Comparison of ENCODE assay signal across 1 cellular context in the genomic region with DNA sequence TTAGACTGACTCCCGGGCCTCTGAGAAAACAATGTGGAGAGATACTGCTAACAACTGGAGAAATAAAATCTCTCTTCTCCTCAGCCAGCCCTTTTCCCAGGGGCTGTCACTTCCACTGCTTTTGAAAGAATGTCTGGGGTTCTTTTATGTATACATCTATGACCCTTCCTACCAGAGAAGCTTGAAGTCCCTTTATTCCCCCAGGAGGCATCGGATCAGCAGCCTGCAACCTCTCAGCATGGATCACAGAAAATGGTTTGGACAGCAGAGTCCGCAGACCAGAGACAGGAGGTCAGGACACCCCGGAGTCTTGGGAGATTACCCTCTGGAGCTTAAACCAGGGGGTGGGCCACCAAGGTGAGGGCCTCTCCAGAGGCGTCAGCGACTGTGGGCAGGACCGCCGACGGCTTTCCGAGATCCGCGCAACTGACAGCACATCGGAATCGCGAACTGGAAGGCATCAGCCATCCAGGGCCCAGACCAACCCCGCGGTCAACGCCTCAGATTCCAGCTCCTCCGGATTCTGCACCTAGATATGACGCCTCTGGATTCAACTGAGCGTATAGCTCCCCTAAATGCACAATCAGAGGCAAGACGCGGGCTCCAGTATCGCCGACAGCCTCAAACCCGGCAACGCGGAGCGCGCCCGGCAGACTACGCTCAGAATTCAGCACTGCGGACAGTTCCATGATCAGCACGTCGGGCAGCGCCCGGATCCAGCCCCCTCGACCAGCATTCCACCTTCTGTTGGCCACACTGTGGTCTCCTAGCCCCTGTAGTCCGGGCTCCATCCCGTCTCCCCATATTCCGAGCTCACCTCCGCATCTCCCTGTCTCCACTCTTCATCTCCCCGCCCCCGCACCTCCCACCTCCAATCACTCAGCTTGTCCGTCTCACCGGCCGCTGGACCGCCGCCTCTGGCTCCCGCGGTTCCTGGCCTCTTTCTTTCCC.
TF ChIP-seq lines count a peak whose summit lies in the region.

No MANE protein-coding gene starts in this region.

TF ChIP-seq in K562, 482 proteins besides CTCF, POLR2A, EP300 and RAD21 (continued from another document and continues in another):
- TF ChIP-seq, protein P1, sequence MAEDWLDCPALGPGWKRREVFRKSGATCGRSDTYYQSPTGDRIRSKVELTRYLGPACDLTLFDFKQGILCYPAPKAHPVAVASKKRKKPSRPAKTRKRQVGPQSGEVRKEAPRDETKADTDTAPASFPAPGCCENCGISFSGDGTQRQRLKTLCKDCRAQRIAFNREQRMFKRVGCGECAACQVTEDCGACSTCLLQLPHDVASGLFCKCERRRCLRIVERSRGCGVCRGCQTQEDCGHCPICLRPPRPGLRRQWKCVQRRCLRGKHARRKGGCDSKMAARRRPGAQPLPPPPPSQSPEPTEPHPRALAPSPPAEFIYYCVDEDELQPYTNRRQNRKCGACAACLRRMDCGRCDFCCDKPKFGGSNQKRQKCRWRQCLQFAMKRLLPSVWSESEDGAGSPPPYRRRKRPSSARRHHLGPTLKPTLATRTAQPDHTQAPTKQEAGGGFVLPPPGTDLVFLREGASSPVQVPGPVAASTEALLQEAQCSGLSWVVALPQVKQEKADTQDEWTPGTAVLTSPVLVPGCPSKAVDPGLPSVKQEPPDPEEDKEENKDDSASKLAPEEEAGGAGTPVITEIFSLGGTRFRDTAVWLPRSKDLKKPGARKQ (CRISPR knock-in tag; IDR thresholded peaks at IDR 0.05), result no peak
- TF ChIP-seq, protein P2, sequence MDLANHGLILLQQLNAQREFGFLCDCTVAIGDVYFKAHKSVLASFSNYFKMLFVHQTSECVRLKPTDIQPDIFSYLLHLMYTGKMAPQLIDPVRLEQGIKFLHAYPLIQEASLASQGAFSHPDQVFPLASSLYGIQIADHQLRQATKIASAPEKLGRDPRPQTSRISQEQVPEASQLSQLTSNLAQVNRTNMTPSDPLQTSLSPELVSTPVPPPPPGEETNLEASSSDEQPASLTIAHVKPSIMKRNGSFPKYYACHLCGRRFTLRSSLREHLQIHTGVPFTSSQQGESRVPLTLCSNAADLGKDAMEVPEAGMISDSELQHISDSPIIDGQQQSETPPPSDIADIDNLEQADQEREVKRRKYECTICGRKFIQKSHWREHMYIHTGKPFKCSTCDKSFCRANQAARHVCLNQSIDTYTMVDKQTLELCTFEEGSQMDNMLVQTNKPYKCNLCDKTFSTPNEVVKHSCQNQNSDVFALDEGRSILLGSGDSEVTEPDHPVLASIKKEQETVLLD (IDR thresholded peaks at IDR 0.05), result no peak
- TF ChIP-seq TCF7 (IDR thresholded peaks at IDR 0.05; ENCODE audit: borderline replicate concordance) (no peak), HMG20B (CRISPR knock-in tag; IDR thresholded peaks at IDR 0.05) (no peak), HDAC8 (tag; IDR thresholded peaks at IDR 0.05) (no peak), GATAD2A (IDR thresholded peaks at IDR 0.05) (no peak), MAFF (IDR thresholded peaks at IDR 0.05; ENCODE audit: low read length) (no peak), NCOA4 (IDR thresholded peaks at IDR 0.05; ENCODE audit: partially characterized antibody) (no peak), SREBF1 (IDR thresholded peaks at IDR 0.05; ENCODE audit: borderline replicate concordance, low read depth, low read length) (peak; percentile 91; the same call in 1 of the 2 replicates), ZNF324 (CRISPR knock-in tag; IDR thresholded peaks at IDR 0.05) (no peak), ZNF140 (CRISPR knock-in tag; IDR thresholded peaks at IDR 0.05) (no peak), ZBTB7A (IDR thresholded peaks at IDR 0.05; ENCODE audit: borderline replicate concordance, control insufficient read depth, low read depth, low read length) (peak; percentile 90), SP2 (IDR thresholded peaks at IDR 0.05; ENCODE audit: extremely low read depth, low read depth, low read length, poor library complexity, severe bottlenecking) (no peak), ATF1 (CRISPR knock-in tag; IDR thresholded peaks at IDR 0.05) (peak; percentile 82), ATF1 (tag; IDR thresholded peaks at IDR 0.05) (no peak), MTA1 (IDR thresholded peaks at IDR 0.05; ENCODE audit: borderline replicate concordance) (no peak), CBX2 (IDR thresholded peaks at IDR 0.05; ENCODE audit: insufficient read depth, low read length, poor library complexity, severe bottlenecking) (no peak), RBFOX2 (IDR thresholded peaks at IDR 0.05; ENCODE audit: low read depth, low read length) (no peak), ZNF239 (CRISPR knock-in tag; IDR thresholded peaks at IDR 0.05) (no peak), RAD51 (IDR thresholded peaks at IDR 0.05; ENCODE audit: borderline replicate concordance, low read depth) (no peak), POLR3A (IDR thresholded peaks at IDR 0.05; ENCODE audit: borderline replicate concordance, extremely low read depth, insufficient read depth, insufficient read length) (no peak), RBM17 (IDR thresholded peaks at IDR 0.05; ENCODE audit: borderline replicate concordance, low read depth, low read length) (no peak), JUND (IDR thresholded peaks at IDR 0.05; ENCODE audit: borderline replicate concordance, low read depth, low read length) (no peak), JUND (tag; IDR thresholded peaks at IDR 0.05; ENCODE audit: borderline replicate concordance, low read depth, low read length) (no peak; the same call in 2 of the 3 replicates), CREBBP (IDR thresholded peaks at IDR 0.05; ENCODE audit: low read depth, low read length) (no peak), CHD2 (IDR thresholded peaks at IDR 0.05; ENCODE audit: low read depth, low read length) (no peak), TRIM24 (IDR thresholded peaks at IDR 0.05) (no peak), BRF1 (IDR thresholded peaks at IDR 0.05; ENCODE audit: borderline replicate concordance, extremely low read depth, insufficient read length) (no peak), TCF3 (CRISPR knock-in tag; IDR thresholded peaks at IDR 0.05) (peak; percentile 65), ETV6 (IDR thresholded peaks at IDR 0.05; ENCODE audit: borderline replicate concordance in 1 of 2, low read depth in 2 of 2, low read length in 1 of 2) (no peak), ETV6 (CRISPR knock-in tag; IDR thresholded peaks at IDR 0.05; ENCODE audit: borderline replicate concordance) (peak; percentile 98), STAG1 (CRISPR knock-in tag; IDR thresholded peaks at IDR 0.05; ENCODE audit: borderline replicate concordance) (peak; percentile 99), ZKSCAN1 (IDR thresholded peaks at IDR 0.05; ENCODE audit: low read depth, low read length) (no peak), EP400 (IDR thresholded peaks at IDR 0.05) (no peak), SAP30 (IDR thresholded peaks at IDR 0.05; ENCODE audit: borderline replicate concordance, insufficient read depth, low read depth, low read length, poor library complexity, severe bottlenecking) (peak; percentile 97), HOXB6 (CRISPR knock-in tag; IDR thresholded peaks at IDR 0.05; ENCODE audit: borderline replicate concordance) (no peak), RBM22 (IDR thresholded peaks at IDR 0.05; ENCODE audit: low read depth, low read length, poor library complexity, severe bottlenecking) (no peak), SUPT5H (IDR thresholded peaks at IDR 0.05) (no peak), ZKSCAN8 (CRISPR knock-in tag; IDR thresholded peaks at IDR 0.05) (no peak), ZNF124 (CRISPR knock-in tag; IDR thresholded peaks at IDR 0.05) (peak; percentile 94), DPF2 (IDR thresholded peaks at IDR 0.05) (no peak), ZNF384 (IDR thresholded peaks at IDR 0.05; ENCODE audit: low read depth, low read length) (no peak), PHB2 (IDR thresholded peaks at IDR 0.05; ENCODE audit: low read depth) (no peak), ZNF785 (CRISPR knock-in tag; IDR thresholded peaks at IDR 0.05) (no peak)
- TF ChIP-seq, protein P3, sequence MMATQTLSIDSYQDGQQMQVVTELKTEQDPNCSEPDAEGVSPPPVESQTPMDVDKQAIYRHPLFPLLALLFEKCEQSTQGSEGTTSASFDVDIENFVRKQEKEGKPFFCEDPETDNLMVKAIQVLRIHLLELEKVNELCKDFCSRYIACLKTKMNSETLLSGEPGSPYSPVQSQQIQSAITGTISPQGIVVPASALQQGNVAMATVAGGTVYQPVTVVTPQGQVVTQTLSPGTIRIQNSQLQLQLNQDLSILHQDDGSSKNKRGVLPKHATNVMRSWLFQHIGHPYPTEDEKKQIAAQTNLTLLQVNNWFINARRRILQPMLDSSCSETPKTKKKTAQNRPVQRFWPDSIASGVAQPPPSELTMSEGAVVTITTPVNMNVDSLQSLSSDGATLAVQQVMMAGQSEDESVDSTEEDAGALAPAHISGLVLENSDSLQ (IDR thresholded peaks at IDR 0.05), result no peak
- TF ChIP-seq, protein P4, sequence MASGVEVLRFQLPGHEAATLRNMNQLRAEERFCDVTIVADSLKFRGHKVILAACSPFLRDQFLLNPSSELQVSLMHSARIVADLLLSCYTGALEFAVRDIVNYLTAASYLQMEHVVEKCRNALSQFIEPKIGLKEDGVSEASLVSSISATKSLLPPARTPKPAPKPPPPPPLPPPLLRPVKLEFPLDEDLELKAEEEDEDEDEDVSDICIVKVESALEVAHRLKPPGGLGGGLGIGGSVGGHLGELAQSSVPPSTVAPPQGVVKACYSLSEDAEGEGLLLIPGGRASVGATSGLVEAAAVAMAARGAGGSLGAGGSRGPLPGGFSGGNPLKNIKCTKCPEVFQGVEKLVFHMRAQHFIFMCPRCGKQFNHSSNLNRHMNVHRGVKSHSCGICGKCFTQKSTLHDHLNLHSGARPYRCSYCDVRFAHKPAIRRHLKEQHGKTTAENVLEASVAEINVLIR (CRISPR knock-in tag; IDR thresholded peaks at IDR 0.05), result no peak
- TF ChIP-seq, protein P5, sequence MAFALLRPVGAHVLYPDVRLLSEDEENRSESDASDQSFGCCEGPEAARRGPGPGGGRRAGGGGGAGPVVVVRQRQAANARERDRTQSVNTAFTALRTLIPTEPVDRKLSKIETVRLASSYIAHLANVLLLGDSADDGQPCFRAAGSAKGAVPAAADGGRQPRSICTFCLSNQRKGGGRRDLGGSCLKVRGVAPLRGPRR (CRISPR knock-in tag; IDR thresholded peaks at IDR 0.05), result no peak
- TF ChIP-seq, protein P6, sequence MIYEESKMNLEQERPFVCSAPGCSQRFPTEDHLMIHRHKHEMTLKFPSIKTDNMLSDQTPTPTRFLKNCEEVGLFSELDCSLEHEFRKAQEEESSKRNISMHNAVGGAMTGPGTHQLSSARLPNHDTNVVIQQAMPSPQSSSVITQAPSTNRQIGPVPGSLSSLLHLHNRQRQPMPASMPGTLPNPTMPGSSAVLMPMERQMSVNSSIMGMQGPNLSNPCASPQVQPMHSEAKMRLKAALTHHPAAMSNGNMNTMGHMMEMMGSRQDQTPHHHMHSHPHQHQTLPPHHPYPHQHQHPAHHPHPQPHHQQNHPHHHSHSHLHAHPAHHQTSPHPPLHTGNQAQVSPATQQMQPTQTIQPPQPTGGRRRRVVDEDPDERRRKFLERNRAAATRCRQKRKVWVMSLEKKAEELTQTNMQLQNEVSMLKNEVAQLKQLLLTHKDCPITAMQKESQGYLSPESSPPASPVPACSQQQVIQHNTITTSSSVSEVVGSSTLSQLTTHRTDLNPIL (CRISPR knock-in tag; IDR thresholded peaks at IDR 0.05), result no peak
- TF ChIP-seq, protein P7, sequence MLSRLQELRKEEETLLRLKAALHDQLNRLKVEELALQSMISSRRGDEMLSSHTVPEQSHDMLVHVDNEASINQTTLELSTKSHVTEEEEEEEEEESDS (CRISPR knock-in tag; IDR thresholded peaks at IDR 0.05), result no peak
- TF ChIP-seq, protein P8, sequence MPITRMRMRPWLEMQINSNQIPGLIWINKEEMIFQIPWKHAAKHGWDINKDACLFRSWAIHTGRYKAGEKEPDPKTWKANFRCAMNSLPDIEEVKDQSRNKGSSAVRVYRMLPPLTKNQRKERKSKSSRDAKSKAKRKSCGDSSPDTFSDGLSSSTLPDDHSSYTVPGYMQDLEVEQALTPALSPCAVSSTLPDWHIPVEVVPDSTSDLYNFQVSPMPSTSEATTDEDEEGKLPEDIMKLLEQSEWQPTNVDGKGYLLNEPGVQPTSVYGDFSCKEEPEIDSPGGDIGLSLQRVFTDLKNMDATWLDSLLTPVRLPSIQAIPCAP (CRISPR knock-in tag; IDR thresholded peaks at IDR 0.05; ENCODE audit: borderline replicate concordance), result peak; percentile 99
- TF ChIP-seq, protein P9, sequence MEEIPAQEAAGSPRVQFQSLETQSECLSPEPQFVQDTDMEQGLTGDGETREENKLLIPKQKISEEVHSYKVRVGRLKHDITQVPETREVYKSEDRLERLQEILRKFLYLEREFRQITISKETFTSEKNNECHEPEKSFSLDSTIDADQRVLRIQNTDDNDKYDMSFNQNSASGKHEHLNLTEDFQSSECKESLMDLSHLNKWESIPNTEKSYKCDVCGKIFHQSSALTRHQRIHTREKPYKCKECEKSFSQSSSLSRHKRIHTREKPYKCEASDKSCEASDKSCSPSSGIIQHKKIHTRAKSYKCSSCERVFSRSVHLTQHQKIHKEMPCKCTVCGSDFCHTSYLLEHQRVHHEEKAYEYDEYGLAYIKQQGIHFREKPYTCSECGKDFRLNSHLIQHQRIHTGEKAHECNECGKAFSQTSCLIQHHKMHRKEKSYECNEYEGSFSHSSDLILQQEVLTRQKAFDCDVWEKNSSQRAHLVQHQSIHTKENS (CRISPR knock-in tag; IDR thresholded peaks at IDR 0.05), result no peak
- TF ChIP-seq, protein P10, sequence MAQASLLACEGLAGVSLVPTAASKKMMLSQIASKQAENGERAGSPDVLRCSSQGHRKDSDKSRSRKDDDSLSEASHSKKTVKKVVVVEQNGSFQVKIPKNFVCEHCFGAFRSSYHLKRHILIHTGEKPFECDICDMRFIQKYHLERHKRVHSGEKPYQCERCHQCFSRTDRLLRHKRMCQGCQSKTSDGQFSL (CRISPR knock-in tag; IDR thresholded peaks at IDR 0.05), result peak; percentile 84
- TF ChIP-seq, protein P10 (tag; IDR thresholded peaks at IDR 0.05), result no peak
- TF ChIP-seq, protein P11, sequence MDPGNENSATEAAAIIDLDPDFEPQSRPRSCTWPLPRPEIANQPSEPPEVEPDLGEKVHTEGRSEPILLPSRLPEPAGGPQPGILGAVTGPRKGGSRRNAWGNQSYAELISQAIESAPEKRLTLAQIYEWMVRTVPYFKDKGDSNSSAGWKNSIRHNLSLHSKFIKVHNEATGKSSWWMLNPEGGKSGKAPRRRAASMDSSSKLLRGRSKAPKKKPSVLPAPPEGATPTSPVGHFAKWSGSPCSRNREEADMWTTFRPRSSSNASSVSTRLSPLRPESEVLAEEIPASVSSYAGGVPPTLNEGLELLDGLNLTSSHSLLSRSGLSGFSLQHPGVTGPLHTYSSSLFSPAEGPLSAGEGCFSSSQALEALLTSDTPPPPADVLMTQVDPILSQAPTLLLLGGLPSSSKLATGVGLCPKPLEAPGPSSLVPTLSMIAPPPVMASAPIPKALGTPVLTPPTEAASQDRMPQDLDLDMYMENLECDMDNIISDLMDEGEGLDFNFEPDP (CRISPR knock-in tag; IDR thresholded peaks at IDR 0.05), result no peak
- TF ChIP-seq, protein P12, sequence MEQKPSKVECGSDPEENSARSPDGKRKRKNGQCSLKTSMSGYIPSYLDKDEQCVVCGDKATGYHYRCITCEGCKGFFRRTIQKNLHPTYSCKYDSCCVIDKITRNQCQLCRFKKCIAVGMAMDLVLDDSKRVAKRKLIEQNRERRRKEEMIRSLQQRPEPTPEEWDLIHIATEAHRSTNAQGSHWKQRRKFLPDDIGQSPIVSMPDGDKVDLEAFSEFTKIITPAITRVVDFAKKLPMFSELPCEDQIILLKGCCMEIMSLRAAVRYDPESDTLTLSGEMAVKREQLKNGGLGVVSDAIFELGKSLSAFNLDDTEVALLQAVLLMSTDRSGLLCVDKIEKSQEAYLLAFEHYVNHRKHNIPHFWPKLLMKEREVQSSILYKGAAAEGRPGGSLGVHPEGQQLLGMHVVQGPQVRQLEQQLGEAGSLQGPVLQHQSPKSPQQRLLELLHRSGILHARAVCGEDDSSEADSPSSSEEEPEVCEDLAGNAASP (IDR thresholded peaks at IDR 0.05), result no peak
